Comparison of ENCODE assay signal across 8 cellular contexts in the genomic region with DNA sequence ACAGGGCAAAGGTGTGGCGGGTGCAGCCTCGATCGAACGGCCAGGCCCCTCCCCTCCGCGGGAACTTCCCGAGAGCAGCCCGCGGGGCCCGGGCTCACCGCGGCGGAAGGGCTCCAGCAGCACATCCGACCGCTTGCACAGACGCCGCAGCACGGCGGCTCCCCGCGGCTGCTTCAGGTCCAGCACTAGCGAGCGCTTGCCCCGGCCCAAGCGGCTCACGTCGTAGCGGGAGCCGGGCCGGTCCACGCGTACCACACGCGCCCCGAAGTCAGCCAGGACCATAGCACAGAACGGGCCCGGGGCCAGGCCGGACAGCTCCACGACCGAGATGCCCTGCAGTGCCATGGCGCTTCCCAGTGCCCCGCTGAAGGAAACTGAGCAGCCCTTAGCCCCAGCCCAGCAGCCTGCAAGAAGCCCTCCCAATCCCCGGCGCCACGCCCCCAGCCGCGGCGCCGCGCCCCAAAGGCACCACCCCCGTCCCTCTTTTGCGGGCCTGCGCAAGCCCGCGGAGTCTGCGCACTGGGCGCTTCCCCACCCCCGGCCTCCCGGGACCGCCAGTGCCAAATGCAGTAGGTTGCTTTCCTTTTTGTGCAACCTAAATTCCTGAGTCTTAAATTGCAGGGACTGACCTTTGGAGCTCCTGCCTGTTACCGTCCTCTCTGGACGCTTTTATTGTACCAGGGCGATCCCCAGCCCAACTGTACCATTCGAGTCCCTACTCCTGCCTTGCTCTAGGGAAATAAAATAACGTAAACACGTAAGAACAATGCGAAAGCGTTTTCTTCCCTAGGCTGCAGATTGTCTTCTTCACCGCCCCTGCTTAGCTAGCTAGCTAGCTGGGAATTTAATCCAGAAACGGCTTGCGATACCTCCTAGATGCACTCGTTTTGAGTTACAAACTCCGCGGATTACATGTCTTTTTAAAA. TPM values are rescaled to one million over a fixed set of nuclear protein-coding genes. Genes with fewer than 3 reads are reported as not detected.
DNase-seq lines count a peak whose midpoint lies in the region; ATAC-seq and TF ChIP-seq lines count a peak whose summit lies in the region.

Gene AMACR, minus strand, starts transcription at position 376 of the 926 bp plus-strand sequence. Its CDS starts 31 bp downstream, at position 345.

- no peaks in the 10 kb centered on the region for H3K9me3 Mint-ChIP-seq in activated T-cell treated with anti-CD3 and anti-CD28 coated beads, Interleukin-2, amount 50 U/mL, for 24 hours

- no peak for TF ChIP-seq CTCF in PC-3 (conservative IDR thresholded peaks at IDR 0.05; ENCODE audit: low read depth, low read length)

- CTCF ChIA-PET in PC-3 (lab: Charles Lee), result interaction anchor here (0.6 kb wide), 1 partner anchor 996 kb away, joined by 6 read pairs; no protein-coding TSS in a partner anchor

- H3K9me2 ChIP-seq in PC-3 (replicated peaks; ENCODE audit: low read length), result no peaks in the 10 kb centered on the region

- peaks cover 28% of the 10 kb centered on the region for H3K4me1 ChIP-seq in PC-3 (ENCODE audit: insufficient read depth, low read length)
- H3K4me1 ChIP-seq in muscle layer of duodenum (ENCODE audit: control insufficient read depth in 1 of 2, insufficient read depth in 2 of 2, low read length in 2 of 2), result peaks cover 12 to 23% of the 10 kb centered on the region in 2 donors

- H3K4me3 ChIP-seq in Jurkat, Clone E6-1 (ENCODE audit: low read length), result peak within 1 kb of the TSS; percentile 92
- peak within 1 kb of the TSS; percentile 82 for H3K4me3 ChIP-seq in PC-3 (ENCODE audit: low read length)
- peak within 1 kb of the TSS; percentile 91 to 97 for H3K4me3 ChIP-seq in muscle layer of duodenum (ENCODE audit: low read depth in 1 of 2, low read length in 2 of 2)

- peak within 1 kb of the TSS; percentile 87 for H3K4me2 ChIP-seq in PC-3 (ENCODE audit: low read length)

- peaks cover 39% of the 10 kb centered on the region for H3K4me1 Mint-ChIP-seq in activated T-cell treated with anti-CD3 and anti-CD28 coated beads, Interleukin-2, amount 50 U/mL, for 24 hours (ENCODE audit: low read depth)

- H3K9ac ChIP-seq in PC-3 (ENCODE audit: low read length), result peak within 1 kb of the TSS; percentile 81

- BruUV-seq in PC-3 (replicated peaks; lab: Mats Ljungman, UMichigan), result no TSS peak

- POLR2A ChIA-PET in PC-3 (lab: Charles Lee; ENCODE audit: unreplicated experiment), result interaction anchor here (0.5 to 0.7 kb wide), 3 partner anchors 45 to 189 kb away, joined by 3 to 24 read pairs (median 4); no protein-coding TSS in a partner anchor

- H3K79me2 ChIP-seq in PC-3 (ENCODE audit: low read length), result peaks cover 17% of the 10 kb centered on the region

- H3K4me3 Mint-ChIP-seq in activated T-cell treated with anti-CD3 and anti-CD28 coated beads, Interleukin-2, amount 50 U/mL, for 24 hours, result peak within 1 kb of the TSS; percentile 89

- H4K20me1 ChIP-seq in PC-3 (ENCODE audit: low read length), result no peaks in the 10 kb centered on the region

- H3K9me3 ChIP-seq in PC-3 (ENCODE audit: low read length) (no peaks in the 10 kb centered on the region), muscle layer of duodenum (ENCODE audit: control insufficient read depth in 1 of 2, low read length in 2 of 2) (no peaks in the 10 kb centered on the region)

- H3K36me3 Mint-ChIP-seq in activated T-cell treated with anti-CD3 and anti-CD28 coated beads, Interleukin-2, amount 50 U/mL, for 24 hours (ENCODE audit: low read depth), result peaks cover 23% of the 10 kb centered on the region

- peak within 1 kb of the TSS; percentile 90 for H3K27ac Mint-ChIP-seq in activated T-cell treated with anti-CD3 and anti-CD28 coated beads, Interleukin-2, amount 50 U/mL, for 24 hours

- peak within 1 kb of the TSS; percentile 74 for H3K27ac ChIP-seq in PC-3 (ENCODE audit: low read length)
- H3K27ac ChIP-seq in muscle layer of duodenum (ENCODE audit: low read length), result peak within 1 kb of the TSS; percentile 96

- peak within 1 kb of the TSS; percentile 94 for H2AFZ ChIP-seq in PC-3 (ENCODE audit: low read length)

- intact Hi-C loops in PC-3 (cut with micrococcal nuclease), result loop anchor here (2.0 to 10.0 kb wide), 4 partner anchors 45 to 907 kb away; partner anchors contain the start of genes BRIX1 and RAD1

- H3K27me3 ChIP-seq in PC-3 (ENCODE audit: low read length) (no peaks in the 10 kb centered on the region), muscle layer of duodenum (ENCODE audit: low read depth, low read length) (no peaks in the 10 kb centered on the region)

- DNase-seq in DMS53 treated with DMSO at 0.1 percent for 48 hours (lab: John Stamatoyannopoulos, UW; ENCODE audit: unreplicated experiment) (peak; percentile 61), PC-3 (peak; percentile 97)
- DNase-seq in Jurkat, Clone E6-1 (ENCODE audit: low read depth, low spot score), result peak; percentile 78
- DNase-seq in activated T-cell treated with anti-CD3 and anti-CD28 coated beads, Interleukin-2, amount 50 U/mL, for 24 hours, result peak; percentile 93
- peak; percentile 74 for DNase-seq in stimulated activated CD8-positive, alpha-beta memory T cell treated with anti-CD3 and anti-CD28 coated beads, Interleukin-7, amount 100 ng/mL, for 24 hours (ENCODE audit: low read depth)

- H3K27me3 Mint-ChIP-seq in activated T-cell treated with anti-CD3 and anti-CD28 coated beads, Interleukin-2, amount 50 U/mL, for 24 hours, result no peaks in the 10 kb centered on the region

- H3K36me3 ChIP-seq in PC-3 (ENCODE audit: low read depth, low read length) (no peaks in the 10 kb centered on the region), muscle layer of duodenum (ENCODE audit: control insufficient read depth in 1 of 2, insufficient read depth in 2 of 2, low read length in 2 of 2) (peaks cover 9 to 13% of the 10 kb centered on the region in 2 donors)

- H3F3A ChIP-seq in PC-3 (ENCODE audit: low read length, unreplicated experiment), result no peaks in the 10 kb centered on the region

- peak; percentile 92 for ATAC-seq in GM21717 (IDR thresholded peaks at IDR 0.05; ENCODE audit: unreplicated experiment)
- peak; percentile 90 for ATAC-seq in PC-3
- ATAC-seq in esophagus mucosa, result peak; percentile 92

RNA-seq across cellular contexts. Expression of gene AMACR, which starts in this region (rescaled TPM):
- polyA plus RNA-seq in Jurkat, Clone E6-1 (2012; ENCODE audit: insufficient read depth, insufficient read length), result 13.6 TPM
- 12.3 and 12.7 TPM in 2 replicates for total RNA-seq in PC-3 (2014; rRNA removed)
- total RNA-seq in esophagus mucosa, result 13.5 TPM

Comparison
In these comparisons a context has a peak if more than half of its experiments do, and no peak if none do; other contexts are left out.
1. Peak in every context shown above with its lines: DNase-seq, ATAC-seq, H3K4me3 ChIP-seq and H3K27ac ChIP-seq.